28 cellular contexts compared by ENCODE assay signal in the genomic region with DNA sequence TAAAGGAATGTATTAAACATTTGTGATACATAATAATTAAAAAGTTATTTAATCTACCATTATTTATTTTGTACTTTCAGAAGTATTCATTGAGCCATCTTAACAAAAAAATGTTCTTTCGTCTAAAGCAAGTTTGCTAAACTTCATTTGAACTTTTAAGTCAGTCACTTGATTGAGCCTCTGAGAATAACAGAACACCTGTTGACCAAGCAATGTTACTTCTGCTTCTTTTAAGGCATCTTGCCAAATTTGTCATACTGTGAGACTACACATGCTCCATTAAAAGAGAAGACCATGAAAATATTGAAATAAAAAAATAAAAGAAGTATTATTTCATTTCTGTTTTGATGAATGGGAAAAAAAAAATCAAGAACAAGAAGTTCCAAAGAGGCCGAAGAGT.
"Had no signal": no experiment of that assay in that cellular context is flagged by ENCODE, and none has a peak within 500 bp of the region (broad histone marks: within the 10 kb centered on the region; RNA-seq: fewer than 3 reads in every experiment).

No MANE protein-coding gene starts in this region.

- H3K36me3 ChIP-seq: adrenal gland, esophagus muscularis mucosa, gastrocnemius medialis, heart right ventricle, WERI-Rb-1 had no signal

- DNase-seq: activated B cell treated with CpG ODN at 0.5 μM for 24 hours; activated CD4-positive, alpha-beta T cell treated with anti-CD3 and anti-CD28 coated beads for 48 hours; activated CD4-positive, alpha-beta T cell treated with anti-CD3 and anti-CD28 coated beads, Interleukin-2, amount 50 U/mL, for 1 hour; activated CD4-positive, alpha-beta T cell treated with anti-CD3 and anti-CD28 coated beads, Interleukin-2, amount 50 U/mL, for 48 hours; activated CD8-positive, alpha-beta memory T cell treated with anti-CD3 and anti-CD28 coated beads for 24 hours; activated CD8-positive, alpha-beta T cell treated with anti-CD3 and anti-CD28 coated beads for 36 hours; activated effector memory CD4-positive, alpha-beta T cell treated with anti-CD3 and anti-CD28 coated beads, Interleukin-2, amount 50 U/mL, for 16 hours; activated naive CD4-positive, alpha-beta T cell treated with anti-CD3 and anti-CD28 coated beads for 36 hours; activated naive CD8-positive, alpha-beta T cell treated with anti-CD3 and anti-CD28 coated beads for 36 hours; activated naive CD8-positive, alpha-beta T cell treated with anti-CD3 and anti-CD28 coated beads, Interleukin-2, amount 50 U/mL, for 24 hours; activated T-cell treated with anti-CD3 and anti-CD28 coated beads, Interleukin-2, amount 50 U/mL, for 4 hours; adrenal gland; amygdala; aorta; body of pancreas; caudate nucleus; cortex of kidney; dermis blood vessel endothelial cell; effector CD4-positive, alpha-beta T cell; effector memory CD8-positive, alpha-beta T cell; erythroblast; foreskin keratinocyte; gastrocnemius medialis; heart right ventricle; T-helper 17 cell; T1000; WERI-Rb-1 had no signal

- H3K27me3 ChIP-seq: adrenal gland, body of pancreas, esophagus muscularis mucosa, foreskin keratinocyte, gastrocnemius medialis, heart right ventricle had no signal

- H3K4me3 ChIP-seq: adrenal gland, body of pancreas, esophagus muscularis mucosa, gastrocnemius medialis, heart right ventricle had no signal

- H3K9me3 ChIP-seq: adrenal gland, body of pancreas, gastrocnemius medialis had no signal

- H3K27ac ChIP-seq: adrenal gland, body of pancreas, esophagus muscularis mucosa, foreskin keratinocyte, gastrocnemius medialis, heart right ventricle, WERI-Rb-1 had no signal

- H3K4me1 ChIP-seq: adrenal gland, body of pancreas, esophagus muscularis mucosa, foreskin keratinocyte, gastrocnemius medialis, heart right ventricle had no signal
